9 cellular contexts compared by ENCODE assay signal in genomic region chr1:233304489-233305102, GRCh38. TPM values are rescaled to one million over a fixed set of nuclear protein-coding genes. Genes with fewer than 3 reads are reported as not detected.
DNase-seq lines count a peak whose midpoint lies in the region; ATAC-seq, FAIRE-seq and TF ChIP-seq lines count a peak whose summit lies in the region.
"Had no signal": no experiment of that assay in that cellular context is flagged by ENCODE, and none has a peak within 500 bp of the region (broad histone marks: within the 10 kb centered on the region; RNA-seq: fewer than 3 reads in every experiment).

No MANE protein-coding gene starts in this region.

- H3K4me1 Mint-ChIP-seq in Calu3 (ENCODE audit: low read depth, unreplicated experiment): peaks cover 8% of the 10 kb centered on the region

- no peak for DNase-seq in Calu3
- DNase-seq in HL-60 (ENCODE audit: low read depth in 1 of 2, low spot score in 1 of 2): peak in 1 of 2 experiments; percentile 15
- DNase-seq in RKO (ENCODE audit: low spot score): peak; percentile 61
- peak; percentile 39 for DNase-seq in renal cortical epithelial cell (ENCODE audit: low read depth)

- no peak overlapping the region for H3K4me3 ChIP-seq in HL-60 (replicated peaks; ENCODE audit: insufficient read depth, low read length)

- no peak for ATAC-seq in HG03025 (IDR thresholded peaks at IDR 0.05; ENCODE audit: low FRiP score, unreplicated experiment)
- ATAC-seq in HG03439 (IDR thresholded peaks at IDR 0.05; ENCODE audit: unreplicated experiment): no peak
- ATAC-seq in GM21447 (IDR thresholded peaks at IDR 0.05; ENCODE audit: unreplicated experiment): no peak

- TF ChIP-seq CTCF in Calu3 (IDR thresholded peaks at IDR 0.05; ENCODE audit: unreplicated experiment): peak; percentile 67
- peak; percentile 61 for TF ChIP-seq CTCF in HL-60 (IDR thresholded peaks at IDR 0.05; ENCODE audit: insufficient read depth, low read length)

- no peak overlapping the region for H3K27ac Mint-ChIP-seq in Calu3 (ENCODE audit: unreplicated experiment)
- H3K27ac Mint-ChIP-seq: IgD-negative memory B cell had no signal

- H3K9me3 Mint-ChIP-seq in Calu3 (ENCODE audit: low read depth, unreplicated experiment): no peaks in the 10 kb centered on the region
- H3K9me3 Mint-ChIP-seq: IgD-negative memory B cell had no signal

- FAIRE-seq in endometrium (lab: Jason Lieb, UNC): peak; percentile 79

- intact Hi-C loops in Calu3 (cut with micrococcal nuclease; ENCODE audit: unreplicated experiment): loop anchor here (2.0 to 10.0 kb wide), 6 partner anchors 58 to 808 kb away; partner anchors contain the start of gene SLC35F3

- BruUV-seq in Calu3 (replicated peaks; lab: Mats Ljungman, UMichigan): no TSS peak

- no peaks in the 10 kb centered on the region for H3K27me3 ChIP-seq in HL-60 (ENCODE audit: insufficient read depth, poor library complexity, severe bottlenecking)

- no peak overlapping the region for H3K4me3 Mint-ChIP-seq in Calu3 (ENCODE audit: low read depth, unreplicated experiment)
- H3K4me3 Mint-ChIP-seq: IgD-negative memory B cell had no signal

- no peak overlapping the region for H3K27ac ChIP-seq in HL-60 (replicated peaks)

- no peaks in the 10 kb centered on the region for H3K27me3 Mint-ChIP-seq in Calu3 (ENCODE audit: unreplicated experiment)

- H3K36me3 Mint-ChIP-seq in Calu3 (ENCODE audit: insufficient read depth, unreplicated experiment): no peaks in the 10 kb centered on the region
- H3K36me3 Mint-ChIP-seq: IgD-negative memory B cell had no signal

- CTCF ChIA-PET in Calu3 (lab: Charles Lee): interaction anchor here (0.6 to 1.4 kb wide), 3 partner anchors 8 to 798 kb away, joined by 3 to 7 read pairs (median 5); no protein-coding TSS in a partner anchor

RNA-seq across cellular contexts. Expression of gene PCNX2, which starts 9.1 kb away (rescaled TPM):
- total RNA-seq in Calu3 (2022) (50.7 and 63.4 TPM in 2 replicates), renal cortical epithelial cell (28.9 and 36.5 TPM in 2 replicates)

RNA-seq across cellular contexts. Expression of gene MAP3K21, which starts 22.9 kb away (rescaled TPM):
- total RNA-seq in Calu3 (2022) (22.5 and 33.6 TPM in 2 replicates), renal cortical epithelial cell (10.8 and 24.8 TPM in 2 replicates)
